In genomic region chr4:17463606-17464005, GRCh38 we compare ENCODE assay signal across 30 cellular contexts. TPM values are rescaled to one million over a fixed set of nuclear protein-coding genes. Genes with fewer than 3 reads are reported as not detected.
DNase-seq lines count a peak whose midpoint lies in the region; ATAC-seq, FAIRE-seq and TF ChIP-seq lines count a peak whose summit lies in the region.
"Had no signal": no experiment of that assay in that cellular context is flagged by ENCODE, and none has a peak within 500 bp of the region (broad histone marks: within the 10 kb centered on the region; RNA-seq: fewer than 3 reads in every experiment).

No MANE protein-coding gene starts in this region.

- no peaks in the 10 kb centered on the region for H3K4me1 Mint-ChIP-seq in activated T-cell treated with anti-CD3 and anti-CD28 coated beads, Interleukin-2, amount 50 U/mL, for 72 hours (ENCODE audit: low read depth)
- H3K4me1 Mint-ChIP-seq: CD14-positive monocyte; CD4-positive, CD25-positive, alpha-beta regulatory T cell; CD8-positive, alpha-beta memory T cell had no signal

- H3K4me3 ChIP-seq in AG04450 (ENCODE audit: low read depth, low read length) (no peak overlapping the region), left lung (no peak overlapping the region), upper lobe of right lung (no peak overlapping the region), adrenal gland (no peak overlapping the region)
- H3K4me3 ChIP-seq: A549, BLaER1, GM12878 had no signal

- H3K27me3 ChIP-seq in AG04450 (ENCODE audit: control insufficient read depth, insufficient read depth, low read length) (no peaks in the 10 kb centered on the region), left lung (no peaks in the 10 kb centered on the region), upper lobe of right lung (no peaks in the 10 kb centered on the region), adrenal gland (no peaks in the 10 kb centered on the region)
- H3K27me3 ChIP-seq: BE2C, BLaER1 had no signal

- FAIRE-seq in HTR-8/SVneo (lab: Jason Lieb, UNC) = no peak
- FAIRE-seq: A549, GM12878, GM12892, GM18507 had no signal

- POLR2A ChIA-PET in AG04450 (lab: Yijun Ruan, JAX) = no interaction called here

- WGBS in adrenal gland, 4 donors = 80 to 95% (median 87%) methylated on average over 1 of the region's 1 CpG

- TF ChIP-seq CTCF in AG04450 (IDR thresholded peaks at IDR 0.05; ENCODE audit: low read depth, low read length) (no peak), left lung (IDR thresholded peaks at IDR 0.05) (no peak), upper lobe of right lung (IDR thresholded peaks at IDR 0.05) (no peak), adrenal gland (IDR thresholded peaks at IDR 0.05) (no peak)

- no peak overlapping the region for H3K4me3 Mint-ChIP-seq in activated T-cell treated with anti-CD3 and anti-CD28 coated beads, Interleukin-2, amount 50 U/mL, for 72 hours
- H3K4me3 Mint-ChIP-seq: CD14-positive monocyte; CD4-positive, alpha-beta memory T cell; CD8-positive, alpha-beta memory T cell had no signal

- H3K27ac Mint-ChIP-seq in activated T-cell treated with anti-CD3 and anti-CD28 coated beads, Interleukin-2, amount 50 U/mL, for 72 hours = no peak overlapping the region
- H3K27ac Mint-ChIP-seq: CD14-positive monocyte; CD4-positive, alpha-beta memory T cell; CD4-positive, CD25-positive, alpha-beta regulatory T cell had no signal

- H3K9me3 ChIP-seq in AG04450 (ENCODE audit: control insufficient read depth, insufficient read depth, low read length) (no peaks in the 10 kb centered on the region), left lung (no peaks in the 10 kb centered on the region), upper lobe of right lung (no peaks in the 10 kb centered on the region), adrenal gland (replicated peaks in 1 of 3) (no peaks in the 10 kb centered on the region)
- H3K9me3 ChIP-seq: A549, BE2C, BLaER1 had no signal

- ATAC-seq in left lung = peak; percentile 93
- peak; percentile 92 for ATAC-seq in upper lobe of right lung
- no peak for ATAC-seq in activated T-cell treated with anti-CD3 and anti-CD28 coated beads, Interleukin-2, amount 50 U/mL, for 72 hours (replicated peaks in 1 of 2)
- ATAC-seq: A549, GM12878 had no signal

- H3K27me3 Mint-ChIP-seq in activated T-cell treated with anti-CD3 and anti-CD28 coated beads, Interleukin-2, amount 50 U/mL, for 72 hours (ENCODE audit: low read depth) = no peaks in the 10 kb centered on the region
- H3K27me3 Mint-ChIP-seq: CD4-positive, alpha-beta memory T cell; CD4-positive, CD25-positive, alpha-beta regulatory T cell; CD8-positive, alpha-beta memory T cell had no signal

- CTCF ChIA-PET in AG04450 (lab: Charles Lee) = no interaction called here

- H3K4me1 ChIP-seq in left lung (no peaks in the 10 kb centered on the region), upper lobe of right lung (no peaks in the 10 kb centered on the region), adrenal gland (replicated peaks in 1 of 2) (no peaks in the 10 kb centered on the region)
- H3K4me1 ChIP-seq: A549, BE2C, BLaER1 had no signal

- no peaks in the 10 kb centered on the region for H3K36me3 ChIP-seq in left lung
- H3K36me3 ChIP-seq in upper lobe of right lung = no peaks in the 10 kb centered on the region
- H3K36me3 ChIP-seq in adrenal gland (replicated peaks in 1 of 2) = no peaks in the 10 kb centered on the region
- H3K36me3 ChIP-seq: BE2C, BLaER1 had no signal

- peak overlapping the region; percentile 11 for H3K27ac ChIP-seq in AG04450 (ENCODE audit: low read depth, low read length)
- H3K27ac ChIP-seq in left lung = no peak overlapping the region
- H3K27ac ChIP-seq in upper lobe of right lung = no peak overlapping the region
- H3K27ac ChIP-seq in adrenal gland = no peak overlapping the region
- H3K27ac ChIP-seq: 22Rv1, A549, BLaER1 had no signal

- intact Hi-C loops in left lung (cut with DNase I) = no loop called here
- intact Hi-C loops in upper lobe of right lung (cut with DNase I) = no loop called here
- intact Hi-C loops in adrenal gland (cut with DNase I) = no loop called here

- no peak for TF ChIP-seq POLR2A in adrenal gland (IDR thresholded peaks at IDR 0.05)

- peaks cover 0 to 2% of the 10 kb centered on the region in 2 donors for H3K9me3 Mint-ChIP-seq in activated T-cell treated with anti-CD3 and anti-CD28 coated beads, Interleukin-2, amount 50 U/mL, for 72 hours
- H3K9me3 Mint-ChIP-seq: CD4-positive, alpha-beta memory T cell; CD8-positive, alpha-beta memory T cell had no signal

- peaks cover 0 to 2% of the 10 kb centered on the region in 2 donors for H3K36me3 Mint-ChIP-seq in activated T-cell treated with anti-CD3 and anti-CD28 coated beads, Interleukin-2, amount 50 U/mL, for 72 hours (ENCODE audit: insufficient read depth in 2 of 2)

- DNase-seq in AG04450 (ENCODE audit: low read depth, low spot score) (no peak), left lung (no peak), renal cortical epithelial cell (ENCODE audit: low read depth) (peak; percentile 6), upper lobe of right lung (no peak), HTR-8/SVneo (ENCODE audit: insufficient read length, low spot score) (no peak), adrenal gland (no peak)
- DNase-seq in activated T-cell treated with anti-CD3 and anti-CD28 coated beads, Interleukin-2, amount 50 U/mL, for 72 hours = no peak
- DNase-seq: BE2C; C1 segment of cervical spinal cord; CD4-positive, alpha-beta memory T cell; CD4-positive, CD25-positive, alpha-beta regulatory T cell; CD8-positive, alpha-beta memory T cell; COR-L47; DMS 273 treated with DMSO at 0.1 percent for 48 hours; DMS153; DMS53; DMS79; DND-41; EL; GDM1 had no signal

RNA-seq across cellular contexts. Expression of gene QDPR, which starts 48.3 kb away (rescaled TPM):
- polyA plus RNA-seq in AG04450 (2011; rRNA removed) = 31.4 and 36.4 TPM in 2 replicates
- 26.2 and 29.7 TPM in 2 replicates for polyA minus RNA-seq in AG04450 (2011; rRNA and poly(A)+ RNA removed)
- 10 to 100 TPM; 40.0 to 43.0 TPM for total RNA-seq in left lung
- 6.3 and 19.3 TPM in 2 replicates for total RNA-seq in renal cortical epithelial cell
- 38.2 TPM for total RNA-seq in upper lobe of right lung
- total RNA-seq in activated T-cell treated with anti-CD3 and anti-CD28 coated beads, Interleukin-2, amount 50 U/mL, for 72 hours = 10 to 100 TPM; 22.4 to 22.6 TPM
- total RNA-seq in adrenal gland = 10 to 100 TPM; 23.3 to 79.4 (median 41.8) TPM
- 10 to 100 TPM; 44.0 to 86.2 (median 47.7) TPM for polyA plus RNA-seq in adrenal gland

RNA-seq across cellular contexts. Expression of gene CLRN2, which starts 51.4 kb away (rescaled TPM):
- polyA plus RNA-seq in AG04450 (2011; rRNA removed) (not detected in 2 replicates), adrenal gland (not detected)
- not detected in 2 replicates for polyA minus RNA-seq in AG04450 (2011; rRNA and poly(A)+ RNA removed)
- total RNA-seq in left lung (not detected), renal cortical epithelial cell (not detected in 2 replicates), upper lobe of right lung (not detected), adrenal gland (not detected)
- not detected for total RNA-seq in activated T-cell treated with anti-CD3 and anti-CD28 coated beads, Interleukin-2, amount 50 U/mL, for 72 hours
- total RNA-seq: A172; CD4-positive, alpha-beta memory T cell; CD4-positive, CD25-positive, alpha-beta regulatory T cell; CD8-positive, alpha-beta memory T cell; Daoy; G401; GM12878 had no signal
- polyA plus RNA-seq: A549; CD14-positive monocyte; CD4-positive, alpha-beta memory T cell; CD4-positive, CD25-positive, alpha-beta regulatory T cell; CD8-positive, alpha-beta memory T cell; GM12878 had no signal

Comparison
In these comparisons a context has a peak if more than half of its experiments do, and no peak if none do; other contexts are left out.
1. ATAC-seq: peak in left lung (single experiment) and upper lobe of right lung (single experiment); none in activated T-cell treated with anti-CD3 and anti-CD28 coated beads, Interleukin-2, amount 50 U/mL, for 72 hours (0 of 2).